ENCODE assay signal across 2 cellular contexts in genomic region chr1:207952617-207953542, GRCh38.
TF ChIP-seq lines count a peak whose summit lies in the region.

No MANE protein-coding gene starts in this region.

TF ChIP-seq in SK-N-SH treated with all-trans-retinoic acid at 6 μM for 48 hours, 23 proteins besides CTCF, POLR2A, EP300 and RAD21 (continued from another document):
- no peak for TF ChIP-seq PATZ1 (CRISPR knock-in tag; IDR thresholded peaks at IDR 0.05; ENCODE audit: borderline replicate concordance)
- no peak for TF ChIP-seq ZNF8 (CRISPR knock-in tag; IDR thresholded peaks at IDR 0.05)
- TF ChIP-seq TSHZ2 (CRISPR knock-in tag; IDR thresholded peaks at IDR 0.05) = no peak
- no peak for TF ChIP-seq ZFP30 (CRISPR knock-in tag; IDR thresholded peaks at IDR 0.05)
- TF ChIP-seq ZNF565 (CRISPR knock-in tag; conservative IDR thresholded peaks at IDR 0.05; ENCODE audit: low read depth) = no peak

TF ChIP-seq in SK-N-SH, 30 proteins besides CTCF, POLR2A, EP300 and RAD21 (continued from another document):
- no peak for TF ChIP-seq USF1 (IDR thresholded peaks at IDR 0.05; ENCODE audit: borderline replicate concordance, low read depth)
- TF ChIP-seq TCF12 (IDR thresholded peaks at IDR 0.05) = no peak
- no peak for TF ChIP-seq ZBTB33 (IDR thresholded peaks at IDR 0.05; ENCODE audit: borderline replicate concordance, low read depth)
- no peak for TF ChIP-seq YY1 (IDR thresholded peaks at IDR 0.05; ENCODE audit: low read depth)
- no peak for TF ChIP-seq FOXJ3 (CRISPR knock-in tag; IDR thresholded peaks at IDR 0.05)
- no peak for TF ChIP-seq SIN3A (IDR thresholded peaks at IDR 0.05; ENCODE audit: borderline replicate concordance, low read depth, low read length)
- TF ChIP-seq FOSL2 (IDR thresholded peaks at IDR 0.05; ENCODE audit: borderline replicate concordance, low read depth) = no peak
- TF ChIP-seq NRF1 (IDR thresholded peaks at IDR 0.05; ENCODE audit: low read depth, low read length) = no peak
- no peak for TF ChIP-seq IRF3 (IDR thresholded peaks at IDR 0.05; ENCODE audit: low read depth, low read length)
- no peak for TF ChIP-seq EZH2phosphoT487 (IDR thresholded peaks at IDR 0.05; ENCODE audit: borderline replicate concordance, low read depth)
